ENCODE assay signal across 10 cellular contexts in genomic region chr10:78193189-78193588, GRCh38.
"Had no signal": no experiment of that assay in that cellular context is flagged by ENCODE, and none has a peak within 500 bp of the region (broad histone marks: within the 10 kb centered on the region; RNA-seq: fewer than 3 reads in every experiment).

No MANE protein-coding gene starts in this region.

- H3K9me3 ChIP-seq: HAP-1 had no signal

- H3K4me3 Mint-ChIP-seq: HFFc6, IgD-negative memory B cell had no signal

- H3K4me1 ChIP-seq: HAP-1 had no signal

- ATAC-seq: HCT116, HepG2 had no signal

- H3K4me1 Mint-ChIP-seq: IgD-negative memory B cell had no signal

- H3K27ac ChIP-seq: GM23248, HL-60 had no signal

- FAIRE-seq: HepG2 had no signal

- H2AFZ ChIP-seq: GM23248 had no signal

- H3K27ac Mint-ChIP-seq: HFFc6, IgD-negative memory B cell had no signal

- DNase-seq: GM23248, GOT3, H7, HFFc6, KG1 had no signal

- H3K36me3 Mint-ChIP-seq: IgD-negative memory B cell had no signal

- H3K9ac ChIP-seq: GM23248 had no signal

- H3K36me3 ChIP-seq: HAP-1 had no signal

- H3K4me3 ChIP-seq: GM23248, HAP-1 had no signal
